Comparison of ENCODE assay signal across 1 cellular context in genomic region chr3:40476478-40477470, GRCh38.
A peak's percentile ranks its signal among the peaks of the same experiment; 100 is the strongest.
TF ChIP-seq lines count a peak whose summit lies in the region.

ZNF619 (plus strand) TSS chr3:40477122; CDS start chr3:40477980, 858 bp downstream.

TF ChIP-seq in HepG2, 621 proteins besides CTCF, POLR2A, EP300 and RAD21 (continued from another document and continues in another):
- TF ChIP-seq ZBTB40 (IDR thresholded peaks at IDR 0.05), result no peak
- peak; percentile 37; the same call in 1 of the 2 replicates for TF ChIP-seq ZBTB40 (CRISPR knock-in tag; IDR thresholded peaks at IDR 0.05)
- no peak for TF ChIP-seq SMAD9 (CRISPR knock-in tag; IDR thresholded peaks at IDR 0.05)
- no peak for TF ChIP-seq ZFP41 (CRISPR knock-in tag; IDR thresholded peaks at IDR 0.05; ENCODE audit: borderline replicate concordance)
- peak; percentile 65; the same call in 1 of the 2 replicates for TF ChIP-seq THAP9 (CRISPR knock-in tag; IDR thresholded peaks at IDR 0.05; ENCODE audit: borderline replicate concordance)
- no peak for TF ChIP-seq ZNF660 (CRISPR knock-in tag; IDR thresholded peaks at IDR 0.05; ENCODE audit: borderline replicate concordance, low read depth)
- TF ChIP-seq PAF1 (CRISPR knock-in tag; IDR thresholded peaks at IDR 0.05), result no peak
- TF ChIP-seq CEBPZ (IDR thresholded peaks at IDR 0.05; ENCODE audit: low read length), result no peak
- TF ChIP-seq ZNF740 (CRISPR knock-in tag; IDR thresholded peaks at IDR 0.05), result no peak
- TF ChIP-seq ATRX (CRISPR knock-in tag; IDR thresholded peaks at IDR 0.05; ENCODE audit: borderline replicate concordance), result no peak
- TF ChIP-seq TCF7L2 (IDR thresholded peaks at IDR 0.05; ENCODE audit: low read depth, low read length), result no peak
- TF ChIP-seq ZNF598 (CRISPR knock-in tag; IDR thresholded peaks at IDR 0.05; ENCODE audit: borderline replicate concordance), result peak; percentile 59; the same call in 1 of the 2 replicates
- TF ChIP-seq ZFX (CRISPR knock-in tag; IDR thresholded peaks at IDR 0.05; ENCODE audit: low read depth), result peak; percentile 89
- no peak for TF ChIP-seq AHR (CRISPR knock-in tag; IDR thresholded peaks at IDR 0.05)
- TF ChIP-seq ZBTB1 (CRISPR knock-in tag; IDR thresholded peaks at IDR 0.05; ENCODE audit: borderline replicate concordance), result no peak
- TF ChIP-seq ZBTB8A (CRISPR knock-in tag; IDR thresholded peaks at IDR 0.05; ENCODE audit: borderline replicate concordance, low read depth), result no peak
- TF ChIP-seq ASH2L (IDR thresholded peaks at IDR 0.05; ENCODE audit: insufficient read length, low read depth, low read length), result peak; percentile 57
- no peak for TF ChIP-seq ZC3H13 (CRISPR knock-in tag; IDR thresholded peaks at IDR 0.05)
- no peak for TF ChIP-seq KLF13 (CRISPR knock-in tag; IDR thresholded peaks at IDR 0.05)
- TF ChIP-seq GABPB1 (CRISPR knock-in tag; IDR thresholded peaks at IDR 0.05), result peak; percentile 88
- peak; percentile 38; the same call in 1 of the 2 replicates for TF ChIP-seq ARID4A (CRISPR knock-in tag; IDR thresholded peaks at IDR 0.05; ENCODE audit: borderline replicate concordance)
- no peak for TF ChIP-seq RERE (CRISPR knock-in tag; IDR thresholded peaks at IDR 0.05; ENCODE audit: low read depth)
- TF ChIP-seq GPBP1L1 (CRISPR knock-in tag; IDR thresholded peaks at IDR 0.05), result no peak
- peak; percentile 71 for TF ChIP-seq HDAC1 (CRISPR knock-in tag; IDR thresholded peaks at IDR 0.05)
